28 cellular contexts compared by ENCODE assay signal in genomic region chr2:96393989-96394761, GRCh38. TPM values are rescaled to one million over a fixed set of nuclear protein-coding genes. Genes with fewer than 3 reads are reported as not detected.
DNase-seq lines count a peak whose midpoint lies in the region; ATAC-seq and TF ChIP-seq lines count a peak whose summit lies in the region.
"Had no signal": no experiment of that assay in that cellular context is flagged by ENCODE, and none has a peak within 500 bp of the region (broad histone marks: within the 10 kb centered on the region; RNA-seq: fewer than 3 reads in every experiment).

No MANE protein-coding gene starts in this region.

- no peaks in the 10 kb centered on the region for H3K27me3 ChIP-seq in upper lobe of right lung
- H3K27me3 ChIP-seq in heart left ventricle, result no peaks in the 10 kb centered on the region
- no peaks in the 10 kb centered on the region for H3K27me3 ChIP-seq in CD8-positive, alpha-beta memory T cell (ENCODE audit: insufficient read depth, low read length, poor library complexity, severe bottlenecking)
- H3K27me3 ChIP-seq: BLaER1 treated with 17β-estradiol and CSF1 and Interleukin-3, amounts not matched to agents 10 nM and 100 nM; Peyer's patch; testis had no signal

- H3K27ac ChIP-seq in upper lobe of right lung (no peak overlapping the region), heart left ventricle (no peak overlapping the region)
- no peak overlapping the region for H3K27ac ChIP-seq in CD8-positive, alpha-beta memory T cell (ENCODE audit: low read depth, low read length)
- H3K27ac ChIP-seq: Peyer's patch, testis had no signal

- H3K9me3 ChIP-seq in T-helper 17 cell (ENCODE audit: control insufficient read depth, low read length, poor library complexity, severe bottlenecking), result no peaks in the 10 kb centered on the region
- no peaks in the 10 kb centered on the region for H3K9me3 ChIP-seq in upper lobe of right lung
- no peaks in the 10 kb centered on the region for H3K9me3 ChIP-seq in heart left ventricle
- no peaks in the 10 kb centered on the region for H3K9me3 ChIP-seq in CD8-positive, alpha-beta memory T cell (ENCODE audit: low read length)
- H3K9me3 ChIP-seq: BLaER1 treated with 17β-estradiol and CSF1 and Interleukin-3, amounts not matched to agents 10 nM and 100 nM; Caco-2; HAP-1; Peyer's patch; testis had no signal

- no peaks in the 10 kb centered on the region for H3K9me3 Mint-ChIP-seq in CD8-positive, alpha-beta memory T cell
- H3K9me3 Mint-ChIP-seq: activated naive CD4-positive, alpha-beta T cell treated with anti-CD3 and anti-CD28 coated beads, Interleukin-2, amount 50 U/mL, for 72 hours; mesothelial cell of epicardium; stimulated activated naive B cell treated with anti-CD40 and anti-IgM and Interleukin-4, amounts not matched to agents 10 μg/mL and 1 μg/mL and 100 μg/mL, for 72 hours had no signal

- no peak overlapping the region for H3K4me3 Mint-ChIP-seq in T-helper 17 cell
- H3K4me3 Mint-ChIP-seq in CD8-positive, alpha-beta memory T cell, result no peak overlapping the region
- H3K4me3 Mint-ChIP-seq: activated CD4-positive, alpha-beta T cell treated with anti-CD3 and anti-CD28 coated beads for 36 hours; mesothelial cell of epicardium; naive thymus-derived CD4-positive, alpha-beta T cell; stimulated activated naive B cell treated with anti-CD40 and anti-IgM and Interleukin-4, amounts not matched to agents 10 μg/mL and 1 μg/mL and 100 μg/mL, for 72 hours had no signal

- H3K36me3 ChIP-seq in upper lobe of right lung (no peaks in the 10 kb centered on the region), heart left ventricle (no peaks in the 10 kb centered on the region)
- H3K36me3 ChIP-seq in CD8-positive, alpha-beta memory T cell (ENCODE audit: insufficient read depth, low read length), result no peaks in the 10 kb centered on the region
- H3K36me3 ChIP-seq: BLaER1 treated with 17β-estradiol and CSF1 and Interleukin-3, amounts not matched to agents 10 nM and 100 nM; HAP-1; Peyer's patch had no signal

- WGBS in heart left ventricle, 4 donors, result 63 to 74% (median 65%) methylated on average over 17 of the region's 17 CpGs

- no peak overlapping the region for H3K4me3 ChIP-seq in upper lobe of right lung
- H3K4me3 ChIP-seq in heart left ventricle, result no peak overlapping the region
- H3K4me3 ChIP-seq in CD8-positive, alpha-beta memory T cell (ENCODE audit: low read length), result no peak overlapping the region
- H3K4me3 ChIP-seq: BLaER1 treated with 17β-estradiol and CSF1 and Interleukin-3, amounts not matched to agents 10 nM and 100 nM; HAP-1; Peyer's patch; testis had no signal

- H3K27ac Mint-ChIP-seq in T-helper 17 cell, result peak overlapping the region; percentile 21
- no peak overlapping the region for H3K27ac Mint-ChIP-seq in CD8-positive, alpha-beta memory T cell
- H3K27ac Mint-ChIP-seq: activated CD4-positive, alpha-beta T cell treated with anti-CD3 and anti-CD28 coated beads for 36 hours; activated naive CD4-positive, alpha-beta T cell treated with anti-CD3 and anti-CD28 coated beads, Interleukin-2, amount 50 U/mL, for 72 hours; mesothelial cell of epicardium; stimulated activated naive B cell treated with anti-CD40 and anti-IgM and Interleukin-4, amounts not matched to agents 10 μg/mL and 1 μg/mL and 100 μg/mL, for 72 hours had no signal

- intact Hi-C loops in upper lobe of right lung (cut with DNase I), result no loop called here
- intact Hi-C loops in heart left ventricle (cut with DNase I), result no loop called here

- H3K36me3 Mint-ChIP-seq in T-helper 17 cell (ENCODE audit: low read depth), result peaks cover 2% of the 10 kb centered on the region
- H3K36me3 Mint-ChIP-seq in CD8-positive, alpha-beta memory T cell, result no peaks in the 10 kb centered on the region
- H3K36me3 Mint-ChIP-seq: activated naive CD4-positive, alpha-beta T cell treated with anti-CD3 and anti-CD28 coated beads, Interleukin-2, amount 50 U/mL, for 72 hours; mesothelial cell of epicardium; stimulated activated naive B cell treated with anti-CD40 and anti-IgM and Interleukin-4, amounts not matched to agents 10 μg/mL and 1 μg/mL and 100 μg/mL, for 72 hours had no signal

- POLR2A ChIA-PET in CD8-positive, alpha-beta memory T cell (lab: Charles Lee), result no interaction called here

- H3K4me1 Mint-ChIP-seq in T-helper 17 cell, result peaks cover 19% of the 10 kb centered on the region
- H3K4me1 Mint-ChIP-seq in CD8-positive, alpha-beta memory T cell, result peaks cover 6 to 12% (median 12%) of the 10 kb centered on the region in 3 donors
- H3K4me1 Mint-ChIP-seq: mesothelial cell of epicardium had no signal

- no peak for TF ChIP-seq POLR2A in heart left ventricle (IDR thresholded peaks at IDR 0.05)

- H3K4me1 ChIP-seq in upper lobe of right lung, result no peaks in the 10 kb centered on the region
- peaks cover 0 to 29% (median 0%) of the 10 kb centered on the region in 12 donors for H3K4me1 ChIP-seq in heart left ventricle
- no peaks in the 10 kb centered on the region for H3K4me1 ChIP-seq in CD8-positive, alpha-beta memory T cell (ENCODE audit: insufficient read depth, low read length)
- H3K4me1 ChIP-seq: Caco-2, HAP-1, Peyer's patch, testis had no signal

- no peak for ATAC-seq in T-helper 17 cell
- no peak for ATAC-seq in upper lobe of right lung
- no peak for ATAC-seq in heart left ventricle
- ATAC-seq: activated CD4-positive, alpha-beta T cell treated with anti-CD3 and anti-CD28 coated beads for 36 hours; activated naive CD4-positive, alpha-beta T cell treated with anti-CD3 and anti-CD28 coated beads, Interleukin-2, amount 50 U/mL, for 72 hours; left ventricle myocardium superior; naive thymus-derived CD4-positive, alpha-beta T cell; stimulated activated naive B cell treated with anti-CD40 and anti-IgM and Interleukin-4, amounts not matched to agents 10 μg/mL and 1 μg/mL and 100 μg/mL, for 72 hours had no signal

- CTCF ChIA-PET in CD8-positive, alpha-beta memory T cell (lab: Charles Lee), result interaction anchor here (0.6 to 2.5 kb wide), 3 partner anchors 10 to 383 kb away, joined by 3 to 11 read pairs (median 4); no protein-coding TSS in a partner anchor

- DNase-seq in T-helper 17 cell (no peak), globus pallidus (ENCODE audit: low spot score) (peak; percentile 88), occipital lobe (lab: John Stamatoyannopoulos, UW) (peak; percentile 14), upper lobe of right lung (peak; percentile 2), NCI-H2107 (lab: John Stamatoyannopoulos, UW) (no peak), heart left ventricle (no peak)
- DNase-seq in CD8-positive, alpha-beta memory T cell, result no peak
- DNase-seq: activated CD4-positive, alpha-beta T cell treated with anti-CD3 and anti-CD28 coated beads for 36 hours; activated effector memory CD4-positive, alpha-beta T cell treated with Interleukin-2 at 50 U/mL for 16 hours; activated T-cell treated with anti-CD3 and anti-CD28 coated beads, Interleukin-2, amount 50 U/mL, for 1 hour; effector CD8-positive, alpha-beta T cell; IMR-90; left ventricle myocardium superior; naive thymus-derived CD4-positive, alpha-beta T cell; NCI-H1694; NCI-H446 treated with DMSO at 0.1 percent for 48 hours; NCI-H774; Peyer's patch; SHP77 treated with DMSO at 0.1 percent for 48 hours; small intestine; stimulated activated naive B cell treated with anti-CD40 and anti-IgM and Interleukin-4, amounts not matched to agents 10 μg/mL and 1 μg/mL and 100 μg/mL, for 72 hours; T-helper 9 cell; testis had no signal

- TF ChIP-seq CTCF in upper lobe of right lung (IDR thresholded peaks at IDR 0.05) (no peak), heart left ventricle (IDR thresholded peaks at IDR 0.05) (no peak)

- H3K27me3 Mint-ChIP-seq in T-helper 17 cell, result peaks cover 37% of the 10 kb centered on the region
- peaks cover 1 to 13% of the 10 kb centered on the region in 2 donors for H3K27me3 Mint-ChIP-seq in CD8-positive, alpha-beta memory T cell
- H3K27me3 Mint-ChIP-seq: activated CD4-positive, alpha-beta T cell treated with anti-CD3 and anti-CD28 coated beads for 36 hours had no signal

RNA-seq across cellular contexts. Expression of gene NCAPH, which starts 58.6 kb away (rescaled TPM):
- total RNA-seq in T-helper 17 cell, result 1 to 10 TPM; 1.4 to 3.0 TPM
- total RNA-seq in occipital lobe, result 2.3 TPM
- total RNA-seq in upper lobe of right lung, result 1.6 TPM
- 1 to 10 TPM in 1 of 9 donors, under 1 TPM in 8; 0.19 to 7.4 (median 0.48) TPM for total RNA-seq in heart left ventricle
- under 1 TPM; 0.46 to 0.64 TPM for polyA plus RNA-seq in heart left ventricle
- total RNA-seq in CD8-positive, alpha-beta memory T cell, result 10 to 100 TPM; 59.5 to 65.6 TPM
- 1.3 TPM for polyA plus RNA-seq in CD8-positive, alpha-beta memory T cell
- polyA plus RNA-seq: naive thymus-derived CD4-positive, alpha-beta T cell had no signal

Comparison
In these comparisons a context has a peak if more than half of its experiments do, and no peak if none do; other contexts are left out.
1. DNase-seq: peak in globus pallidus (single experiment), occipital lobe (single experiment) and upper lobe of right lung (single experiment); none in T-helper 17 cell (0 of 3), NCI-H2107 (single experiment), heart left ventricle (0 of 5) and CD8-positive, alpha-beta memory T cell (0 of 5).
2. RNA of gene NCAPH, which starts 58.6 kb away (total RNA-seq): 59.5 to 65.6 TPM in CD8-positive, alpha-beta memory T cell; 1.4 to 3.0 TPM in T-helper 17 cell, 2.3 TPM in occipital lobe (single experiment), 1.6 TPM in upper lobe of right lung (single experiment) and 0.19 to 7.4 TPM in heart left ventricle; every median in the first group is over 4 times any median in the second.